Comparison of ENCODE assay signal across 17 cellular contexts in genomic region chr1:200546577-200546976, GRCh38.
DNase-seq lines count a peak whose midpoint lies in the region; ATAC-seq and TF ChIP-seq lines count a peak whose summit lies in the region.
"Had no signal": no experiment of that assay in that cellular context is flagged by ENCODE, and none has a peak within 500 bp of the region (broad histone marks: within the 10 kb centered on the region; RNA-seq: fewer than 3 reads in every experiment).

No MANE protein-coding gene starts in this region.

- peaks cover 4% of the 10 kb centered on the region; the same call in 1 of the 2 replicates for H3K36me3 ChIP-seq in DND-41 (ENCODE audit: insufficient read depth, low read length)
- H3K36me3 ChIP-seq: BE2C had no signal

- no peaks in the 10 kb centered on the region for H3K4me1 ChIP-seq in DND-41 (ENCODE audit: insufficient read depth, low read length)
- H3K4me1 ChIP-seq: BE2C had no signal

- H3K27ac Mint-ChIP-seq in stimulated activated memory B cell treated with anti-CD40 and anti-IgM and Interleukin-4, amounts not matched to agents 10 μg/mL and 1 μg/mL and 100 μg/mL, for 72 hours = peak overlapping the region; percentile 56
- H3K27ac Mint-ChIP-seq: H9, IgD-negative memory B cell had no signal

- H2AFZ ChIP-seq in DND-41 (ENCODE audit: low read depth, low read length) = no peak overlapping the region

- no peaks in the 10 kb centered on the region for H3K9me3 Mint-ChIP-seq in stimulated activated memory B cell treated with anti-CD40 and anti-IgM and Interleukin-4, amounts not matched to agents 10 μg/mL and 1 μg/mL and 100 μg/mL, for 72 hours
- H3K9me3 Mint-ChIP-seq: CD4-positive, CD25-positive, alpha-beta regulatory T cell; H9; IgD-negative memory B cell had no signal

- no peak overlapping the region for H3K9ac ChIP-seq in DND-41 (ENCODE audit: low read depth, low read length)

- no peak overlapping the region for H3K4me2 ChIP-seq in DND-41 (ENCODE audit: insufficient read depth, low read length)

- peaks cover 38% of the 10 kb centered on the region for H3K4me1 Mint-ChIP-seq in stimulated activated memory B cell treated with anti-CD40 and anti-IgM and Interleukin-4, amounts not matched to agents 10 μg/mL and 1 μg/mL and 100 μg/mL, for 72 hours

- TF ChIP-seq CTCF in DND-41 (IDR thresholded peaks at IDR 0.05; ENCODE audit: borderline replicate concordance, extremely low read depth, low read length, poor library complexity, severe bottlenecking) = no peak
- TF ChIP-seq CTCF in GM12865 (IDR thresholded peaks at IDR 0.05; ENCODE audit: insufficient read depth, low read depth, low read length, missing control alignments) = no peak

- no peaks in the 10 kb centered on the region for H3K27me3 ChIP-seq in DND-41 (ENCODE audit: insufficient read depth, low read length, poor library complexity)
- H3K27me3 ChIP-seq: BE2C had no signal

- H3K4me3 Mint-ChIP-seq in stimulated activated memory B cell treated with anti-CD40 and anti-IgM and Interleukin-4, amounts not matched to agents 10 μg/mL and 1 μg/mL and 100 μg/mL, for 72 hours = no peak overlapping the region
- H3K4me3 Mint-ChIP-seq: H9, IgD-negative memory B cell had no signal

- DNase-seq in DND-41 (no peak), GM12865 (ENCODE audit: low read depth) (peak; percentile 27), RPMI8226 (peak; percentile 21), putamen (ENCODE audit: low spot score) (no peak)
- DNase-seq: ACHN; BE2C; C1 segment of cervical spinal cord; Caco-2; CD4-positive, CD25-positive, alpha-beta regulatory T cell; GDM1; H9; KBM-7 had no signal

- H3K36me3 Mint-ChIP-seq in stimulated activated memory B cell treated with anti-CD40 and anti-IgM and Interleukin-4, amounts not matched to agents 10 μg/mL and 1 μg/mL and 100 μg/mL, for 72 hours = no peaks in the 10 kb centered on the region
- H3K36me3 Mint-ChIP-seq: CD4-positive, CD25-positive, alpha-beta regulatory T cell; IgD-negative memory B cell had no signal

- no peak overlapping the region for H3K27ac ChIP-seq in DND-41 (ENCODE audit: low read length)

- no peaks in the 10 kb centered on the region for H4K20me1 ChIP-seq in DND-41 (ENCODE audit: insufficient read depth, low read length)

- peaks cover 19% of the 10 kb centered on the region for H3K27me3 Mint-ChIP-seq in stimulated activated memory B cell treated with anti-CD40 and anti-IgM and Interleukin-4, amounts not matched to agents 10 μg/mL and 1 μg/mL and 100 μg/mL, for 72 hours
- H3K27me3 Mint-ChIP-seq: CD4-positive, CD25-positive, alpha-beta regulatory T cell; IgD-negative memory B cell had no signal

- peak; percentile 54; the same call in 2 of the 3 replicates for ATAC-seq in DND-41 (ENCODE audit: insufficient read depth, low read depth)
- no peak for ATAC-seq in stimulated activated memory B cell treated with anti-CD40 and anti-IgM and Interleukin-4, amounts not matched to agents 10 μg/mL and 1 μg/mL and 100 μg/mL, for 72 hours
- ATAC-seq in HG03025 (IDR thresholded peaks at IDR 0.05; ENCODE audit: low FRiP score, unreplicated experiment) = no peak
- no peak for ATAC-seq in GM19324 (IDR thresholded peaks at IDR 0.05; ENCODE audit: low FRiP score, unreplicated experiment)
- ATAC-seq: HepG2 had no signal

- H3K9me3 ChIP-seq in DND-41 (ENCODE audit: insufficient read depth, low read length, severe bottlenecking) = no peaks in the 10 kb centered on the region
- H3K9me3 ChIP-seq: BE2C, Caco-2 had no signal

- no peaks in the 10 kb centered on the region for H3K79me2 ChIP-seq in DND-41 (ENCODE audit: insufficient read depth, low read length)

- H3K4me3 ChIP-seq in DND-41 (ENCODE audit: low read depth in 1 of 2, low read length in 2 of 2) (no peak overlapping the region), GM12865 (ENCODE audit: low read depth, low read length) (no peak overlapping the region)

Comparison
In these comparisons a context has a peak if more than half of its experiments do, and no peak if none do; other contexts are left out.
1. DNase-seq: peak in GM12865 (single experiment) and RPMI8226 (single experiment); none in DND-41 (single experiment) and putamen (single experiment).